22 cellular contexts compared by ENCODE assay signal in the genomic region with DNA sequence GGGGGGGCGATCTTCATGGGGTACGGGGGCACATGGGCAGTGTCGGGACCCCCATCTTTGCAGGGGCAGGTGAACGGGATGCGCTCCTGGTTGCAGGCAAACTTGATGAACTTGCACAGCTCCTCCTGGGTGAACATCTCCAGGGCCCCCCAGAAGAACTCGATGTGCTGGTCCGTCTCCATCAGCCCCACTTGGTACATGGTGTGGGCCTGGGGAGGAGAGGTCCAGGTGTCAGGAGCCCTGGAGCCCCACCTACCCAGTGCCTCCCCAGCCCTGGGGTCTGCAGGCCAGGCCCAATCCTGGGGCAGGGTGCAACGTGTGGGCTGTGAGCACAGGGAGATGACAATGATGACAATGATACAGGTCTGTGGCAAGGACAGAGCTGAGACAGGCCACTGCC.
"Had no signal": no experiment of that assay in that cellular context is flagged by ENCODE, and none has a peak within 500 bp of the region (broad histone marks: within the 10 kb centered on the region; RNA-seq: fewer than 3 reads in every experiment).

No MANE protein-coding gene starts in this region.

- FAIRE-seq: astrocyte had no signal

- H3K9ac ChIP-seq: neural progenitor cell had no signal

- ATAC-seq: activated CD4-positive, alpha-beta T cell treated with anti-CD3 and anti-CD28 coated beads for 36 hours; left lung; naive thymus-derived CD4-positive, alpha-beta T cell; T-cell; WTC11 had no signal

- H3K36me3 ChIP-seq: neural progenitor cell, uterus had no signal

- H3K9me3 ChIP-seq: left lung, uterus had no signal

- H3K4me1 Mint-ChIP-seq: neural progenitor cell, WTC11 had no signal

- H3K4me2 ChIP-seq: neural progenitor cell had no signal

- H3K27ac Mint-ChIP-seq: activated CD4-positive, alpha-beta T cell treated with anti-CD3 and anti-CD28 coated beads for 36 hours; activated naive CD4-positive, alpha-beta T cell treated with anti-CD3 and anti-CD28 coated beads for 36 hours; neural progenitor cell; progenitor cell of endocrine pancreas; WTC11 had no signal

- H3K4me1 ChIP-seq: left lung, neural progenitor cell, tibial nerve, uterus had no signal

- H3K27me3 ChIP-seq: left lung, neural progenitor cell, tibial nerve, uterus had no signal

- DNase-seq: activated CD4-positive, alpha-beta T cell treated with anti-CD3 and anti-CD28 coated beads for 36 hours; activated CD4-positive, alpha-beta T cell treated with anti-CD3 and anti-CD28 coated beads, Interleukin-2, amount 50 U/mL, for 4 hours; activated effector memory CD4-positive, alpha-beta T cell treated with Interleukin-2 at 50 U/mL for 16 hours; activated naive CD4-positive, alpha-beta T cell treated with anti-CD3 and anti-CD28 coated beads for 36 hours; activated T-cell treated with anti-CD3 and anti-CD28 coated beads, Interleukin-2, amount 50 U/mL, for 48 hours; cortex of kidney; effector CD4-positive, alpha-beta T cell; foreskin melanocyte; naive thymus-derived CD4-positive, alpha-beta T cell; retina; stimulated activated CD4-positive, alpha-beta T cell treated with anti-CD3 and anti-CD28 coated beads, Interleukin-2, amount 100 ng/mL, for 48 hours; stimulated activated CD8-positive, alpha-beta memory T cell treated with anti-CD3 and anti-CD28 coated beads, Interleukin-4, amount 100 ng/mL, for 48 hours; stimulated activated naive CD4-positive, alpha-beta T cell treated with Interleukin-2 at 50 U/mL for 16 hours; T-cell; uterus had no signal

- H3K4me3 ChIP-seq: left lung, neural progenitor cell, tibial nerve, uterus had no signal

- H3K27ac ChIP-seq: left lung, neural progenitor cell, tibial nerve, uterus had no signal

- H3K27me3 Mint-ChIP-seq: activated CD4-positive, alpha-beta T cell treated with anti-CD3 and anti-CD28 coated beads for 36 hours; central memory CD8-positive, alpha-beta T cell; naive thymus-derived CD4-positive, alpha-beta T cell; progenitor cell of endocrine pancreas; T-cell had no signal

- H3K4me3 Mint-ChIP-seq: activated CD4-positive, alpha-beta T cell treated with anti-CD3 and anti-CD28 coated beads for 36 hours; activated naive CD4-positive, alpha-beta T cell treated with anti-CD3 and anti-CD28 coated beads for 36 hours; central memory CD8-positive, alpha-beta T cell; naive thymus-derived CD4-positive, alpha-beta T cell; neural progenitor cell; T-cell; WTC11 had no signal

- H2AFZ ChIP-seq: neural progenitor cell had no signal
